8 cellular contexts compared by ENCODE assay signal in the genomic region with DNA sequence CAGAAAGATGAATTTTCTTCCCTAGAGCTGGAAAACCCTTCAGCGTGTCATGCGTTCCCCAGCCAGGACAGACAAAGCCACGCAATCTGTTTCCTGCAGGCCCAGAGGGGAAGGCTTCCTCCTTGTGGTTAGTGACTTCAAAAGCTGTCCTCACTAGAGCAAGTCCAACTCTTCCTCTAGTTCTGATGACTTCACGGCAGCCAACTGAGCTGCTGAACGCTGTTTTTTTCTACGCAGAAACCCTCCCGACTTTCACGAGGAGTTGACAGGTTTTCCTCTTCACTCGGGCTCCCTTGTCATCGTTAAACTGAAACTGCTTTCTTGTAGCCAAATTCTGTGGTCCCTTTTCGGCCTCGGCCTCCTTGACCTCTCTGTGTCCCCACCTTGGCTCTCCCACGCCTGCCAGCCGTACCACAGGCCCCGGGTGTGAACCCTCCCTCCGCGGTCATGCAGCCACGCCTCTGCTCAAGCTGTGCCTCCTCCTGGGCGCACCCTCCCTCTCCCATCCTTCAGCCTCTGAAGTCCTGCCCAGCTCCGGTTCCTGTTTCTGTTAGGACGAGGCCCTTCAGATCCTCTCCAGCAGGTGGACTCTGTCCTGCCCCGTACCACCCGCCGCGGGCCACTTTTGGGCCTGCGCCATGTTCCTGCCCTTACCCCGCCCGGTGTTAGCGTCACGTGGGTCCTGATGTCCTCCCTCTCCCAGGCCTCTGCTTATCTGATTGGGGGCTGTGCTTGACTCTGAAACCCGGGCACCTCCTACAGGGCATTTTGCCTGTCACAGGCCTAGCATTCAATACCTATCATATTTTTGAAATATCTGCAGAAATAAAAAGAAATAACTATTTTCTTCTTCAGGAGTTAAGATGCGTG. TPM values are rescaled to one million over a fixed set of nuclear protein-coding genes. Genes with fewer than 3 reads are reported as not detected.
A peak's percentile ranks its signal among the peaks of the same experiment; 100 is the strongest.
DNase-seq lines count a peak whose midpoint lies in the region; ATAC-seq and TF ChIP-seq lines count a peak whose summit lies in the region.

No MANE protein-coding gene starts in this region.

- H3K4me3 ChIP-seq in Caco-2 (ENCODE audit: low read depth, low read length), result no peak overlapping the region
- H3K4me3 ChIP-seq in trophoblast cell (ENCODE audit: low read depth, low read length), result peak overlapping the region; percentile 33

- H3K36me3 Mint-ChIP-seq in Caco-2 (ENCODE audit: insufficient read depth, unreplicated experiment), result peaks cover 57% of the 10 kb centered on the region
- H3K36me3 Mint-ChIP-seq in type B pancreatic cell, result peaks cover 3% of the 10 kb centered on the region

- H2AK5ac ChIP-seq in trophoblast cell (ENCODE audit: low read length), result no peak overlapping the region

- peaks cover 3% of the 10 kb centered on the region for H3K79me2 ChIP-seq in trophoblast cell (ENCODE audit: control insufficient read depth, insufficient read depth, low read length, poor library complexity)

- H3K18ac ChIP-seq in trophoblast cell (ENCODE audit: low read length), result peak overlapping the region; percentile 63

- H4K12ac ChIP-seq in trophoblast cell (ENCODE audit: low read depth, low read length), result no peak overlapping the region

- H3K27me3 ChIP-seq in Caco-2 (replicated peaks; ENCODE audit: control insufficient read depth, insufficient read depth, low read length) (no peaks in the 10 kb centered on the region), trophoblast cell (ENCODE audit: insufficient read depth, low read length) (no peaks in the 10 kb centered on the region)

- POLR2A ChIA-PET in Caco-2 (lab: Charles Lee), result no interaction called here

- intact Hi-C loops in Caco-2 (cut with micrococcal nuclease; ENCODE audit: unreplicated experiment), result no loop called here

- H2BK120ac ChIP-seq in trophoblast cell (ENCODE audit: insufficient read depth, low read length, poor library complexity), result no peak overlapping the region

- no peak overlapping the region for H3K27ac ChIP-seq in trophoblast cell (ENCODE audit: low read depth, low read length)

- H3K79me1 ChIP-seq in trophoblast cell (ENCODE audit: low read length), result no peaks in the 10 kb centered on the region

- H2AFZ ChIP-seq in trophoblast cell (ENCODE audit: insufficient read depth, low read length, poor library complexity), result no peak overlapping the region

- no peak overlapping the region for H4K91ac ChIP-seq in trophoblast cell (ENCODE audit: low read depth, low read length)

- H3K9me3 Mint-ChIP-seq in Caco-2 (ENCODE audit: unreplicated experiment) (no peaks in the 10 kb centered on the region), type B pancreatic cell (no peaks in the 10 kb centered on the region)

- peak in 1 of 2 experiments; percentile 22 for TF ChIP-seq CTCF in Caco-2 (IDR thresholded peaks at IDR 0.05; ENCODE audit: insufficient read depth in 1 of 2, low read depth in 1 of 2, low read length in 1 of 2, severe bottlenecking in 1 of 2, unreplicated experiment in 1 of 2)
- peak; percentile 7 for TF ChIP-seq CTCF in type B pancreatic cell (conservative IDR thresholded peaks at IDR 0.05)

- H3K4ac ChIP-seq in trophoblast cell (ENCODE audit: low read depth, low read length), result peak overlapping the region; percentile 89

- H3K4me1 ChIP-seq in Caco-2 (peaks cover 9% of the 10 kb centered on the region; the same call in 1 of the 2 replicates), trophoblast cell (ENCODE audit: control insufficient read depth in 1 of 2, insufficient read depth in 2 of 2, low read length in 2 of 2) (peaks cover 5 to 8% of the 10 kb centered on the region in 2 experiments)

- H3K9me3 ChIP-seq in Caco-2 (no peaks in the 10 kb centered on the region), trophoblast cell (ENCODE audit: insufficient read depth, low read depth, low read length) (no peaks in the 10 kb centered on the region)

- H3K36me3 ChIP-seq in Caco-2 (ENCODE audit: control insufficient read depth, insufficient read depth, low read length) (no peaks in the 10 kb centered on the region), trophoblast cell (ENCODE audit: control insufficient read depth in 1 of 2, insufficient read depth in 2 of 2, low read length in 2 of 2) (peaks cover 0 to 4% of the 10 kb centered on the region in 2 experiments)

- no TSS peak for BruUV-seq in Caco-2 (replicated peaks; lab: Mats Ljungman, UMichigan)

- DNase-seq in Caco-2 (no peak), HT1080 (ENCODE audit: low read depth) (peak; percentile 97), SIG-M5 (lab: John Stamatoyannopoulos, UW) (peak; percentile 88), germinal center (ENCODE audit: low spot score) (peak; percentile 90), trophoblast cell (peak; percentile 86 to 89), type B pancreatic cell (ENCODE audit: extremely low spot score, unreplicated experiment) (no peak)
- peak; percentile 24 to 63 (median 38) for DNase-seq in activated naive CD4-positive, alpha-beta T cell (lab: John Stamatoyannopoulos, UW)

- H3K14ac ChIP-seq in trophoblast cell (ENCODE audit: low read length), result peak overlapping the region; percentile 11

- H3K27me3 Mint-ChIP-seq in Caco-2 (ENCODE audit: insufficient read depth, unreplicated experiment) (no peaks in the 10 kb centered on the region), type B pancreatic cell (no peaks in the 10 kb centered on the region)

- CTCF ChIA-PET in Caco-2 (lab: Charles Lee), result interaction anchor here (0.6 kb wide), 1 partner anchor 242 kb away, joined by 3 read pairs; no protein-coding TSS in a partner anchor

- no peak overlapping the region for H3K23ac ChIP-seq in trophoblast cell (ENCODE audit: low read length)

- no CpG with 5 or more reads among the region's 32 CpGs for WGBS in trophoblast cell (ENCODE audit: extremely low coverage, insufficient coverage, insufficient read length)

- peak overlapping the region; percentile 81 for H3K27ac Mint-ChIP-seq in Caco-2 (ENCODE audit: unreplicated experiment)
- H3K27ac Mint-ChIP-seq in type B pancreatic cell, result peak overlapping the region; percentile 69

- peak; percentile 93 for ATAC-seq in GM21381 (IDR thresholded peaks at IDR 0.05; ENCODE audit: unreplicated experiment)

- H3K4me1 Mint-ChIP-seq in Caco-2 (ENCODE audit: low read depth, unreplicated experiment) (peaks cover 29% of the 10 kb centered on the region), type B pancreatic cell (ENCODE audit: unreplicated experiment) (peaks cover 54% of the 10 kb centered on the region)

- H2BK5ac ChIP-seq in trophoblast cell (ENCODE audit: low read depth, low read length, poor library complexity), result no peak overlapping the region

- H3K4me2 ChIP-seq in trophoblast cell (ENCODE audit: low read length), result no peak overlapping the region

- H3K4me3 Mint-ChIP-seq in Caco-2 (ENCODE audit: unreplicated experiment) (no peak overlapping the region), type B pancreatic cell (peak overlapping the region; percentile 51)

- H2BK12ac ChIP-seq in trophoblast cell (ENCODE audit: low read length), result no peak overlapping the region

- H3K9ac ChIP-seq in trophoblast cell (ENCODE audit: low read length), result no peak overlapping the region

- H4K8ac ChIP-seq in trophoblast cell (ENCODE audit: low read depth, low read length), result no peak overlapping the region

RNA-seq across cellular contexts. Expression of a gene that starts 39.3 kb away (rescaled TPM):
- 113 and 116 TPM in 2 replicates for total RNA-seq in Caco-2 (2022)
- 12.9 and 21.2 TPM in 2 replicates for total RNA-seq in HT1080 (2014; rRNA removed; shearing (Covaris generic))
- polyA plus RNA-seq in HT1080 (2015; cell fraction: cytosol; rRNA removed), result 32.1 and 33.6 TPM in 2 replicates
- 18.6 and 21.0 TPM in 2 replicates for polyA plus RNA-seq in HT1080 (2015; cell fraction: nucleus; rRNA removed)
- 39.0 and 43.1 TPM in 2 replicates for polyA plus RNA-seq in trophoblast cell (2013)
- total RNA-seq in type B pancreatic cell (ENCODE audit: low replicate concordance), result 76.4 and 79.2 TPM in 2 replicates

Comparison
In these comparisons a context has a peak if more than half of its experiments do, and no peak if none do; other contexts are left out.
1. DNase-seq: peak in HT1080 (single experiment), SIG-M5 (single experiment), activated naive CD4-positive, alpha-beta T cell (4 of 4), germinal center (single experiment) and trophoblast cell (2 of 2); none in Caco-2 (0 of 2) and type B pancreatic cell (single experiment).